Comparison of ENCODE assay signal across 1 cellular context in the genomic region with DNA sequence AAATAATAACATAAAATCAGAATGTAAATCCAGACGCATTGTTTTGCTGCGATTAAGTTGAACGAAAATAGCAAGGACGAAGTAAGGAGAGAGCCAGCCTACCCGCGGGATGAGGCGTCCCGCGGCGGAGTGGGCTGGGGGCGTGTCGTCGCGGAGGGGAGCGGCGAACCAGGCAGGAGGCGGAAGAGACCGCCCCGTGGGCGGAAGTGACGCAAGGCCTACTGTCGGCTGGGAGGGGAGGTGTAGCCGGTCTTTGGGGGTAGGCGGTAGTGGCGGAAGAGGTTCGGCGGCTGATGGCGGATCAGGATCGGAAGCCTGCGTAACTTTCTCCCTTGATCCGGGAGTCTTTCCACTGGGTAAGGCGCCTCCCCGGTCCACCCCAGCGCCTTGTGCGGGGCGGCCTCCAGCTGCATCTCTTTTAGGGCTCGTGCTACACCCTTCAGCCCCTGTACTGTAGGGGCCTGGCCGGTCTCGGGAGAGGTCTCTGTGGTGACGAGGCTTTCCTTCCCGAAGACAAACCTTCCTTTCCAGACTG.
TF ChIP-seq lines count a peak whose summit lies in the region.

A gene (plus strand): TSS at position 249 of the 535 bp plus-strand sequence. CDS start 8,363 bp downstream, outside the sequence.

TF ChIP-seq in GM12878, 131 proteins besides CTCF, POLR2A, EP300 and RAD21 (continued from another document):
- TF ChIP-seq, protein P1, sequence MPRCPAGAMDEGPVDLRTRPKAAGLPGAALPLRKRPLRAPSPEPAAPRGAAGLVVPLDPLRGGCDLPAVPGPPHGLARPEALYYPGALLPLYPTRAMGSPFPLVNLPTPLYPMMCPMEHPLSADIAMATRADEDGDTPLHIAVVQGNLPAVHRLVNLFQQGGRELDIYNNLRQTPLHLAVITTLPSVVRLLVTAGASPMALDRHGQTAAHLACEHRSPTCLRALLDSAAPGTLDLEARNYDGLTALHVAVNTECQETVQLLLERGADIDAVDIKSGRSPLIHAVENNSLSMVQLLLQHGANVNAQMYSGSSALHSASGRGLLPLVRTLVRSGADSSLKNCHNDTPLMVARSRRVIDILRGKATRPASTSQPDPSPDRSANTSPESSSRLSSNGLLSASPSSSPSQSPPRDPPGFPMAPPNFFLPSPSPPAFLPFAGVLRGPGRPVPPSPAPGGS (IDR thresholded peaks at IDR 0.05; ENCODE audit: borderline replicate concordance, insufficient read depth, low read depth, low read length, poor library complexity, severe bottlenecking) = no peak
- TF ChIP-seq, protein P2, sequence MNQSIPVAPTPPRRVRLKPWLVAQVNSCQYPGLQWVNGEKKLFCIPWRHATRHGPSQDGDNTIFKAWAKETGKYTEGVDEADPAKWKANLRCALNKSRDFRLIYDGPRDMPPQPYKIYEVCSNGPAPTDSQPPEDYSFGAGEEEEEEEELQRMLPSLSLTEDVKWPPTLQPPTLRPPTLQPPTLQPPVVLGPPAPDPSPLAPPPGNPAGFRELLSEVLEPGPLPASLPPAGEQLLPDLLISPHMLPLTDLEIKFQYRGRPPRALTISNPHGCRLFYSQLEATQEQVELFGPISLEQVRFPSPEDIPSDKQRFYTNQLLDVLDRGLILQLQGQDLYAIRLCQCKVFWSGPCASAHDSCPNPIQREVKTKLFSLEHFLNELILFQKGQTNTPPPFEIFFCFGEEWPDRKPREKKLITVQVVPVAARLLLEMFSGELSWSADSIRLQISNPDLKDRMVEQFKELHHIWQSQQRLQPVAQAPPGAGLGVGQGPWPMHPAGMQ (IDR thresholded peaks at IDR 0.05; ENCODE audit: borderline replicate concordance) = no peak
- TF ChIP-seq POLR2AphosphoS2 (IDR thresholded peaks at IDR 0.05; ENCODE audit: low read depth, low read length) (peak; percentile 73), ZNF207 (IDR thresholded peaks at IDR 0.05; ENCODE audit: borderline replicate concordance) (no peak), YY1 (IDR thresholded peaks at IDR 0.05; ENCODE audit: low read depth, low read length) (peak; percentile 87), LARP7 (IDR thresholded peaks at IDR 0.05) (0 out of 2 replicates have a peak, but pooled peaks have one; percentile 30), POLR2AphosphoS5 (IDR thresholded peaks at IDR 0.05; ENCODE audit: low read length) (peak; percentile 89), RCOR1 (conservative IDR thresholded peaks at IDR 0.05; ENCODE audit: low read depth, low read length) (no peak), BACH1 (IDR thresholded peaks at IDR 0.05; ENCODE audit: borderline replicate concordance) (peak; percentile 58; the same call in 1 of the 2 replicates), CBX5 (IDR thresholded peaks at IDR 0.05; ENCODE audit: low read depth) (no peak), CHD1 (IDR thresholded peaks at IDR 0.05; ENCODE audit: low read depth, low read length) (no peak), TCF12 (IDR thresholded peaks at IDR 0.05; ENCODE audit: low read depth, low read length) (no peak), PAX8 (IDR thresholded peaks at IDR 0.05) (no peak)
- TF ChIP-seq, protein P3, sequence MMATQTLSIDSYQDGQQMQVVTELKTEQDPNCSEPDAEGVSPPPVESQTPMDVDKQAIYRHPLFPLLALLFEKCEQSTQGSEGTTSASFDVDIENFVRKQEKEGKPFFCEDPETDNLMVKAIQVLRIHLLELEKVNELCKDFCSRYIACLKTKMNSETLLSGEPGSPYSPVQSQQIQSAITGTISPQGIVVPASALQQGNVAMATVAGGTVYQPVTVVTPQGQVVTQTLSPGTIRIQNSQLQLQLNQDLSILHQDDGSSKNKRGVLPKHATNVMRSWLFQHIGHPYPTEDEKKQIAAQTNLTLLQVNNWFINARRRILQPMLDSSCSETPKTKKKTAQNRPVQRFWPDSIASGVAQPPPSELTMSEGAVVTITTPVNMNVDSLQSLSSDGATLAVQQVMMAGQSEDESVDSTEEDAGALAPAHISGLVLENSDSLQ (IDR thresholded peaks at IDR 0.05) = peak; percentile 30; the same call in 1 of the 2 replicates
- TF ChIP-seq, protein P4, sequence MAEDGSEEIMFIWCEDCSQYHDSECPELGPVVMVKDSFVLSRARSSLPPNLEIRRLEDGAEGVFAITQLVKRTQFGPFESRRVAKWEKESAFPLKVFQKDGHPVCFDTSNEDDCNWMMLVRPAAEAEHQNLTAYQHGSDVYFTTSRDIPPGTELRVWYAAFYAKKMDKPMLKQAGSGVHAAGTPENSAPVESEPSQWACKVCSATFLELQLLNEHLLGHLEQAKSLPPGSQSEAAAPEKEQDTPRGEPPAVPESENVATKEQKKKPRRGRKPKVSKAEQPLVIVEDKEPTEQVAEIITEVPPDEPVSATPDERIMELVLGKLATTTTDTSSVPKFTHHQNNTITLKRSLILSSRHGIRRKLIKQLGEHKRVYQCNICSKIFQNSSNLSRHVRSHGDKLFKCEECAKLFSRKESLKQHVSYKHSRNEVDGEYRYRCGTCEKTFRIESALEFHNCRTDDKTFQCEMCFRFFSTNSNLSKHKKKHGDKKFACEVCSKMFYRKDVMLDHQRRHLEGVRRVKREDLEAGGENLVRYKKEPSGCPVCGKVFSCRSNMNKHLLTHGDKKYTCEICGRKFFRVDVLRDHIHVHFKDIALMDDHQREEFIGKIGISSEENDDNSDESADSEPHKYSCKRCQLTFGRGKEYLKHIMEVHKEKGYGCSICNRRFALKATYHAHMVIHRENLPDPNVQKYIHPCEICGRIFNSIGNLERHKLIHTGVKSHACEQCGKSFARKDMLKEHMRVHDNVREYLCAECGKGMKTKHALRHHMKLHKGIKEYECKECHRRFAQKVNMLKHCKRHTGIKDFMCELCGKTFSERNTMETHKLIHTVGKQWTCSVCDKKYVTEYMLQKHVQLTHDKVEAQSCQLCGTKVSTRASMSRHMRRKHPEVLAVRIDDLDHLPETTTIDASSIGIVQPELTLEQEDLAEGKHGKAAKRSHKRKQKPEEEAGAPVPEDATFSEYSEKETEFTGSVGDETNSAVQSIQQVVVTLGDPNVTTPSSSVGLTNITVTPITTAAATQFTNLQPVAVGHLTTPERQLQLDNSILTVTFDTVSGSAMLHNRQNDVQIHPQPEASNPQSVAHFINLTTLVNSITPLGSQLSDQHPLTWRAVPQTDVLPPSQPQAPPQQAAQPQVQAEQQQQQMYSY (CRISPR knock-in tag; IDR thresholded peaks at IDR 0.05) = no peak
- TF ChIP-seq, protein P5, sequence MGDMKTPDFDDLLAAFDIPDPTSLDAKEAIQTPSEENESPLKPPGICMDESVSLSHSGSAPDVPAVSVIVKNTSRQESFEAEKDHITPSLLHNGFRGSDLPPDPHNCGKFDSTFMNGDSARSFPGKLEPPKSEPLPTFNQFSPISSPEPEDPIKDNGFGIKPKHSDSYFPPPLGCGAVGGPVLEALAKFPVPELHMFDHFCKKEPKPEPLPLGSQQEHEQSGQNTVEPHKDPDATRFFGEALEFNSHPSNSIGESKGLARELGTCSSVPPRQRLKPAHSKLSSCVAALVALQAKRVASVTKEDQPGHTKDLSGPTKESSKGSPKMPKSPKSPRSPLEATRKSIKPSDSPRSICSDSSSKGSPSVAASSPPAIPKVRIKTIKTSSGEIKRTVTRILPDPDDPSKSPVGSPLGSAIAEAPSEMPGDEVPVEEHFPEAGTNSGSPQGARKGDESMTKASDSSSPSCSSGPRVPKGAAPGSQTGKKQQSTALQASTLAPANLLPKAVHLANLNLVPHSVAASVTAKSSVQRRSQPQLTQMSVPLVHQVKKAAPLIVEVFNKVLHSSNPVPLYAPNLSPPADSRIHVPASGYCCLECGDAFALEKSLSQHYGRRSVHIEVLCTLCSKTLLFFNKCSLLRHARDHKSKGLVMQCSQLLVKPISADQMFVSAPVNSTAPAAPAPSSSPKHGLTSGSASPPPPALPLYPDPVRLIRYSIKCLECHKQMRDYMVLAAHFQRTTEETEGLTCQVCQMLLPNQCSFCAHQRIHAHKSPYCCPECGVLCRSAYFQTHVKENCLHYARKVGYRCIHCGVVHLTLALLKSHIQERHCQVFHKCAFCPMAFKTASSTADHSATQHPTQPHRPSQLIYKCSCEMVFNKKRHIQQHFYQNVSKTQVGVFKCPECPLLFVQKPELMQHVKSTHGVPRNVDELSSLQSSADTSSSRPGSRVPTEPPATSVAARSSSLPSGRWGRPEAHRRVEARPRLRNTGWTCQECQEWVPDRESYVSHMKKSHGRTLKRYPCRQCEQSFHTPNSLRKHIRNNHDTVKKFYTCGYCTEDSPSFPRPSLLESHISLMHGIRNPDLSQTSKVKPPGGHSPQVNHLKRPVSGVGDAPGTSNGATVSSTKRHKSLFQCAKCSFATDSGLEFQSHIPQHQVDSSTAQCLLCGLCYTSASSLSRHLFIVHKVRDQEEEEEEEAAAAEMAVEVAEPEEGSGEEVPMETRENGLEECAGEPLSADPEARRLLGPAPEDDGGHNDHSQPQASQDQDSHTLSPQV (IDR thresholded peaks at IDR 0.05) = 0 out of 2 replicates have a peak, but pooled peaks have one; percentile 35
